In genomic region chr11:58770166-58770565, GRCh38 we compare ENCODE assay signal across 16 cellular contexts. TPM values are rescaled to one million over a fixed set of nuclear protein-coding genes. Genes with fewer than 3 reads are reported as not detected.
DNase-seq lines count a peak whose midpoint lies in the region; ATAC-seq and TF ChIP-seq lines count a peak whose summit lies in the region.
"Had no signal": no experiment of that assay in that cellular context is flagged by ENCODE, and none has a peak within 500 bp of the region (broad histone marks: within the 10 kb centered on the region; RNA-seq: fewer than 3 reads in every experiment).

No MANE protein-coding gene starts in this region.

- DNase-seq in Caco-2 (no peak), PC-9 (no peak), erythroblast (lab: John Stamatoyannopoulos, UW) (peak; percentile 81 to 84), mesenchymal stem cell (no peak), lower lobe of right lung (no peak), iPS-NIHi7 (ENCODE audit: extremely low spot score) (no peak)
- no peak for DNase-seq in activated CD4-positive, alpha-beta T cell treated with anti-CD3 and anti-CD28 coated beads, Interleukin-2, amount 50 U/mL, for 4 hours
- DNase-seq in naive thymus-derived CD4-positive, alpha-beta T cell: no peak
- DNase-seq: ACHN; CD4-positive, CD25-positive, alpha-beta regulatory T cell; DMS79; GOT3; H9 had no signal

- H3F3A ChIP-seq in PC-9 (ENCODE audit: insufficient read depth, low read depth): peaks cover 19% of the 10 kb centered on the region; the same call in 1 of the 2 replicates

- no peaks in the 10 kb centered on the region for H3K9me2 ChIP-seq in PC-9 (ENCODE audit: insufficient read depth)

- intact Hi-C loops in Caco-2 (cut with micrococcal nuclease; ENCODE audit: unreplicated experiment) (no loop called here), PC-9 (cut with micrococcal nuclease; ENCODE audit: unreplicated experiment) (loop anchor here (2.0 to 5.0 kb wide), 2 partner anchors 113 to 191 kb away; partner anchors contain the start of gene ZFP91), lower lobe of right lung (cut with DNase I) (no loop called here)
- intact Hi-C loops in naive thymus-derived CD4-positive, alpha-beta T cell (cut with micrococcal nuclease): no loop called here

- CTCF ChIA-PET in Caco-2 (lab: Charles Lee): no interaction called here
- CTCF ChIA-PET in PC-9 (lab: Charles Lee): no interaction called here
- CTCF ChIA-PET in naive thymus-derived CD4-positive, alpha-beta T cell (lab: Charles Lee): no interaction called here

- H3K23ac ChIP-seq in mesenchymal stem cell (ENCODE audit: low read length in 2 of 2): no peak overlapping the region

- peak overlapping the region; percentile 2 for H3K9ac ChIP-seq in mesenchymal stem cell (ENCODE audit: low read length)
- H3K9ac ChIP-seq: BLaER1 treated with 17β-estradiol and CSF1 and Interleukin-3, amounts not matched to agents 10 nM and 100 nM had no signal

- H3K36me3 Mint-ChIP-seq in Caco-2 (ENCODE audit: insufficient read depth, unreplicated experiment): no peaks in the 10 kb centered on the region
- H3K36me3 Mint-ChIP-seq in naive thymus-derived CD4-positive, alpha-beta T cell: no peaks in the 10 kb centered on the region
- H3K36me3 Mint-ChIP-seq: CD4-positive, CD25-positive, alpha-beta regulatory T cell had no signal

- no peak overlapping the region for H4K8ac ChIP-seq in mesenchymal stem cell (ENCODE audit: low read length)

- TF ChIP-seq CTCF in Caco-2 (IDR thresholded peaks at IDR 0.05; ENCODE audit: insufficient read depth in 1 of 2, low read depth in 1 of 2, low read length in 1 of 2, severe bottlenecking in 1 of 2, unreplicated experiment in 1 of 2): no peak
- no peak for TF ChIP-seq CTCF in PC-9 (conservative IDR thresholded peaks at IDR 0.05)
- TF ChIP-seq CTCF in lower lobe of right lung (IDR thresholded peaks at IDR 0.05): no peak

- H3K9me3 Mint-ChIP-seq in Caco-2 (ENCODE audit: unreplicated experiment): peaks cover 17% of the 10 kb centered on the region
- no peaks in the 10 kb centered on the region for H3K9me3 Mint-ChIP-seq in naive thymus-derived CD4-positive, alpha-beta T cell

- no peak overlapping the region for H3K18ac ChIP-seq in mesenchymal stem cell (ENCODE audit: low read depth in 1 of 2, low read length in 2 of 2)

- H2BK5ac ChIP-seq in mesenchymal stem cell (ENCODE audit: low read depth, low read length, poor library complexity, severe bottlenecking): no peak overlapping the region

- H3K79me2 ChIP-seq in PC-9 (ENCODE audit: low read depth): no peaks in the 10 kb centered on the region

- POLR2A ChIA-PET in Caco-2 (lab: Charles Lee): no interaction called here
- POLR2A ChIA-PET in PC-9 (lab: Charles Lee; ENCODE audit: unreplicated experiment): no interaction called here
- POLR2A ChIA-PET in naive thymus-derived CD4-positive, alpha-beta T cell (lab: Charles Lee): no interaction called here

- H3K36me3 ChIP-seq in Caco-2 (ENCODE audit: control insufficient read depth, insufficient read depth, low read length): no peaks in the 10 kb centered on the region
- no peaks in the 10 kb centered on the region for H3K36me3 ChIP-seq in PC-9 (ENCODE audit: low read depth)
- H3K36me3 ChIP-seq in mesenchymal stem cell (ENCODE audit: control insufficient read depth in 1 of 2, insufficient read depth in 2 of 2, low read depth in 1 of 2, low read length in 2 of 2): no peaks in the 10 kb centered on the region
- no peaks in the 10 kb centered on the region for H3K36me3 ChIP-seq in lower lobe of right lung
- H3K36me3 ChIP-seq in naive thymus-derived CD4-positive, alpha-beta T cell (ENCODE audit: control insufficient read depth in 2 of 3, insufficient read depth in 3 of 3, low read length in 3 of 3): no peaks in the 10 kb centered on the region
- H3K36me3 ChIP-seq: BLaER1 treated with 17β-estradiol and CSF1 and Interleukin-3, amounts not matched to agents 10 nM and 100 nM had no signal

- H2AK5ac ChIP-seq in mesenchymal stem cell (ENCODE audit: low read length, severe bottlenecking): no peak overlapping the region

- peak overlapping the region; percentile 53 for H3K4me2 ChIP-seq in PC-9
- no peak overlapping the region for H3K4me2 ChIP-seq in mesenchymal stem cell (ENCODE audit: low read length, poor library complexity, severe bottlenecking)
- H3K4me2 ChIP-seq: BLaER1 treated with 17β-estradiol and CSF1 and Interleukin-3, amounts not matched to agents 10 nM and 100 nM had no signal

- H3K27me3 ChIP-seq in Caco-2 (replicated peaks; ENCODE audit: control insufficient read depth, insufficient read depth, low read length) (no peaks in the 10 kb centered on the region), PC-9 (ENCODE audit: insufficient read depth, low read depth) (no peaks in the 10 kb centered on the region), mesenchymal stem cell (ENCODE audit: control insufficient read depth in 1 of 2, insufficient read depth in 1 of 2, low read length in 2 of 2) (no peaks in the 10 kb centered on the region), lower lobe of right lung (ENCODE audit: low read depth) (no peaks in the 10 kb centered on the region)
- H3K27me3 ChIP-seq in naive thymus-derived CD4-positive, alpha-beta T cell (ENCODE audit: control insufficient read depth in 2 of 2, insufficient read depth in 2 of 2, low read length in 2 of 2): no peaks in the 10 kb centered on the region
- H3K27me3 ChIP-seq: BLaER1 treated with 17β-estradiol and CSF1 and Interleukin-3, amounts not matched to agents 10 nM and 100 nM had no signal

- no peaks in the 10 kb centered on the region for H3K79me1 ChIP-seq in mesenchymal stem cell (replicated peaks; ENCODE audit: low read length, poor library complexity, severe bottlenecking)

- H4K91ac ChIP-seq in mesenchymal stem cell (ENCODE audit: low read length): no peak overlapping the region

- no peak for ATAC-seq in lower lobe of right lung
- ATAC-seq in naive thymus-derived CD4-positive, alpha-beta T cell: no peak

- H2AFZ ChIP-seq in PC-9 (peak overlapping the region; percentile 17; the same call in 1 of the 2 replicates), mesenchymal stem cell (ENCODE audit: low read depth, low read length) (no peak overlapping the region)

- peak overlapping the region; percentile 81 for H3K27ac ChIP-seq in PC-9
- no peak overlapping the region for H3K27ac ChIP-seq in mesenchymal stem cell (ENCODE audit: low read length, poor library complexity, severe bottlenecking)
- no peak overlapping the region for H3K27ac ChIP-seq in lower lobe of right lung
- H3K27ac ChIP-seq in naive thymus-derived CD4-positive, alpha-beta T cell (ENCODE audit: low read depth, low read length): no peak overlapping the region
- H3K27ac ChIP-seq: BLaER1 treated with 17β-estradiol and CSF1 and Interleukin-3, amounts not matched to agents 10 nM and 100 nM had no signal

- no peak for TF ChIP-seq POLR2A in erythroblast (IDR thresholded peaks at IDR 0.05; ENCODE audit: low read length)

- no peaks in the 10 kb centered on the region for H4K20me1 ChIP-seq in PC-9 (ENCODE audit: insufficient read depth)
- H4K20me1 ChIP-seq: BLaER1 treated with 17β-estradiol and CSF1 and Interleukin-3, amounts not matched to agents 10 nM and 100 nM had no signal

- peaks cover 16% of the 10 kb centered on the region for H3K4me1 ChIP-seq in Caco-2
- H3K4me1 ChIP-seq in PC-9 (replicated peaks; ENCODE audit: insufficient read depth): peaks cover 33% of the 10 kb centered on the region
- no peaks in the 10 kb centered on the region for H3K4me1 ChIP-seq in mesenchymal stem cell (ENCODE audit: control insufficient read depth, insufficient read depth, low read depth, low read length)
- H3K4me1 ChIP-seq in lower lobe of right lung: no peaks in the 10 kb centered on the region
- H3K4me1 ChIP-seq in naive thymus-derived CD4-positive, alpha-beta T cell (ENCODE audit: control insufficient read depth in 2 of 2, insufficient read depth in 2 of 2, low read length in 2 of 2): no peaks in the 10 kb centered on the region
- H3K4me1 ChIP-seq: BLaER1 treated with 17β-estradiol and CSF1 and Interleukin-3, amounts not matched to agents 10 nM and 100 nM had no signal

- no peak overlapping the region for H2BK12ac ChIP-seq in mesenchymal stem cell (ENCODE audit: low read length in 2 of 2)

- H3K4ac ChIP-seq in mesenchymal stem cell (ENCODE audit: low read depth in 1 of 2, low read length in 2 of 2): no peak overlapping the region

- WGBS in mesenchymal stem cell: 67% methylated on average over 2 of the region's 2 CpGs

- no peak overlapping the region for H3K14ac ChIP-seq in mesenchymal stem cell (ENCODE audit: low read length in 2 of 2)

- H3K27ac Mint-ChIP-seq in Caco-2 (ENCODE audit: unreplicated experiment): peak overlapping the region; percentile 72
- no peak overlapping the region for H3K27ac Mint-ChIP-seq in naive thymus-derived CD4-positive, alpha-beta T cell
- H3K27ac Mint-ChIP-seq: H9 had no signal

- H3K4me1 Mint-ChIP-seq in Caco-2 (ENCODE audit: low read depth, unreplicated experiment): peaks cover 13% of the 10 kb centered on the region
- H3K4me1 Mint-ChIP-seq in naive thymus-derived CD4-positive, alpha-beta T cell: peaks cover 0 to 8% (median 4%) of the 10 kb centered on the region in 7 donors
- H3K4me1 Mint-ChIP-seq: H9 had no signal

- H2BK120ac ChIP-seq in mesenchymal stem cell (ENCODE audit: low read depth, low read length): no peak overlapping the region

- H3K4me3 Mint-ChIP-seq in Caco-2 (ENCODE audit: unreplicated experiment): no peak overlapping the region
- no peak overlapping the region for H3K4me3 Mint-ChIP-seq in naive thymus-derived CD4-positive, alpha-beta T cell
- H3K4me3 Mint-ChIP-seq: CD4-positive, CD25-positive, alpha-beta regulatory T cell; H9 had no signal

- H3K27me3 Mint-ChIP-seq in Caco-2 (ENCODE audit: insufficient read depth, unreplicated experiment): no peaks in the 10 kb centered on the region
- H3K27me3 Mint-ChIP-seq in naive thymus-derived CD4-positive, alpha-beta T cell: peaks cover 0 to 10% (median 0%) of the 10 kb centered on the region in 5 donors

- H3K4me3 ChIP-seq in Caco-2 (ENCODE audit: low read depth, low read length): no peak overlapping the region
- no peak overlapping the region for H3K4me3 ChIP-seq in PC-9
- H3K4me3 ChIP-seq in mesenchymal stem cell (ENCODE audit: insufficient read depth in 1 of 2, low read depth in 1 of 2, low read length in 2 of 2): no peak overlapping the region
- no peak overlapping the region for H3K4me3 ChIP-seq in lower lobe of right lung
- H3K4me3 ChIP-seq in naive thymus-derived CD4-positive, alpha-beta T cell (ENCODE audit: low read length): no peak overlapping the region
- H3K4me3 ChIP-seq: BLaER1 treated with 17β-estradiol and CSF1 and Interleukin-3, amounts not matched to agents 10 nM and 100 nM had no signal

- H2BK15ac ChIP-seq in mesenchymal stem cell (ENCODE audit: low read depth, poor library complexity, severe bottlenecking): no peak overlapping the region

- BruUV-seq in Caco-2 (replicated peaks; lab: Mats Ljungman, UMichigan) (no TSS peak), PC-9 (replicated peaks; lab: Mats Ljungman, UMichigan) (no TSS peak)

- H3K9me3 ChIP-seq in Caco-2 (peaks cover 22% of the 10 kb centered on the region), PC-9 (ENCODE audit: insufficient read depth, low read depth) (no peaks in the 10 kb centered on the region), mesenchymal stem cell (ENCODE audit: control insufficient read depth, low read length) (no peaks in the 10 kb centered on the region), lower lobe of right lung (no peaks in the 10 kb centered on the region)
- H3K9me3 ChIP-seq in naive thymus-derived CD4-positive, alpha-beta T cell (ENCODE audit: control insufficient read depth in 2 of 3, low read length in 3 of 3): no peaks in the 10 kb centered on the region
- H3K9me3 ChIP-seq: BLaER1 treated with 17β-estradiol and CSF1 and Interleukin-3, amounts not matched to agents 10 nM and 100 nM had no signal

RNA-seq across cellular contexts. Expression of gene GLYAT, which starts 38.4 kb away (rescaled TPM):
- not detected in 2 replicates for total RNA-seq in Caco-2 (2022)
- not detected in 2 replicates for total RNA-seq in PC-9 (2021)
- polyA plus RNA-seq in mesenchymal stem cell (2013, experiment 1 of 2): not detected
- polyA plus RNA-seq in mesenchymal stem cell (2013, experiment 2 of 2): not detected
- total RNA-seq in lower lobe of right lung: not detected
- not detected for total RNA-seq in naive thymus-derived CD4-positive, alpha-beta T cell
- not detected for polyA plus RNA-seq in naive thymus-derived CD4-positive, alpha-beta T cell
- total RNA-seq: A172; CD4-positive, CD25-positive, alpha-beta regulatory T cell; G401; H9 had no signal
- polyA plus RNA-seq: CD4-positive, CD25-positive, alpha-beta regulatory T cell had no signal

Comparison
In these comparisons a context has a peak if more than half of its experiments do, and no peak if none do; other contexts are left out.
1. DNase-seq: peak in erythroblast (2 of 2); none in Caco-2 (0 of 2), PC-9 (0 of 2), mesenchymal stem cell (single experiment), activated CD4-positive, alpha-beta T cell treated with anti-CD3 and anti-CD28 coated beads, Interleukin-2, amount 50 U/mL, for 4 hours (0 of 2), lower lobe of right lung (single experiment), iPS-NIHi7 (single experiment) and naive thymus-derived CD4-positive, alpha-beta T cell (0 of 9).